ENCODE assay signal across 1 cellular context in the genomic region with DNA sequence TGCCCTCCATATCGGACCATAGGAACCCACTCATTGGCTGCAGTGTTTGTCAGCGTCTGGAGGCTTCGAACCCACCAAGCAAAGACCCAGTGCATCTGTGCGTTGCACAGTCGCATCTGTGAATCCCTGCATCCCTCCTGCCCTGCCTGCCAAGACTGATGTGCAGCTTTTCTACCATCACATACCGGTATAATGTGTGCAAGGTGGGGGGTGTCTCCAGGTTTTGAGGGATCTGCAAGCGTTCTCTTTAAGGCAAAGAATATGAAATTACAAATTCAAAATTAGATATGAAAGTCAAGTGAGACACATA.
TF ChIP-seq lines count a peak whose summit lies in the region.

No MANE protein-coding gene starts in this region.

TF ChIP-seq in K562, 482 proteins besides CTCF, POLR2A, EP300 and RAD21 (continued from another document):
- TF ChIP-seq, protein P1, sequence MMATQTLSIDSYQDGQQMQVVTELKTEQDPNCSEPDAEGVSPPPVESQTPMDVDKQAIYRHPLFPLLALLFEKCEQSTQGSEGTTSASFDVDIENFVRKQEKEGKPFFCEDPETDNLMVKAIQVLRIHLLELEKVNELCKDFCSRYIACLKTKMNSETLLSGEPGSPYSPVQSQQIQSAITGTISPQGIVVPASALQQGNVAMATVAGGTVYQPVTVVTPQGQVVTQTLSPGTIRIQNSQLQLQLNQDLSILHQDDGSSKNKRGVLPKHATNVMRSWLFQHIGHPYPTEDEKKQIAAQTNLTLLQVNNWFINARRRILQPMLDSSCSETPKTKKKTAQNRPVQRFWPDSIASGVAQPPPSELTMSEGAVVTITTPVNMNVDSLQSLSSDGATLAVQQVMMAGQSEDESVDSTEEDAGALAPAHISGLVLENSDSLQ (IDR thresholded peaks at IDR 0.05): peak; percentile 10; the same call in 1 of the 2 replicates
